Comparison of ENCODE assay signal across 8 cellular contexts in the genomic region with DNA sequence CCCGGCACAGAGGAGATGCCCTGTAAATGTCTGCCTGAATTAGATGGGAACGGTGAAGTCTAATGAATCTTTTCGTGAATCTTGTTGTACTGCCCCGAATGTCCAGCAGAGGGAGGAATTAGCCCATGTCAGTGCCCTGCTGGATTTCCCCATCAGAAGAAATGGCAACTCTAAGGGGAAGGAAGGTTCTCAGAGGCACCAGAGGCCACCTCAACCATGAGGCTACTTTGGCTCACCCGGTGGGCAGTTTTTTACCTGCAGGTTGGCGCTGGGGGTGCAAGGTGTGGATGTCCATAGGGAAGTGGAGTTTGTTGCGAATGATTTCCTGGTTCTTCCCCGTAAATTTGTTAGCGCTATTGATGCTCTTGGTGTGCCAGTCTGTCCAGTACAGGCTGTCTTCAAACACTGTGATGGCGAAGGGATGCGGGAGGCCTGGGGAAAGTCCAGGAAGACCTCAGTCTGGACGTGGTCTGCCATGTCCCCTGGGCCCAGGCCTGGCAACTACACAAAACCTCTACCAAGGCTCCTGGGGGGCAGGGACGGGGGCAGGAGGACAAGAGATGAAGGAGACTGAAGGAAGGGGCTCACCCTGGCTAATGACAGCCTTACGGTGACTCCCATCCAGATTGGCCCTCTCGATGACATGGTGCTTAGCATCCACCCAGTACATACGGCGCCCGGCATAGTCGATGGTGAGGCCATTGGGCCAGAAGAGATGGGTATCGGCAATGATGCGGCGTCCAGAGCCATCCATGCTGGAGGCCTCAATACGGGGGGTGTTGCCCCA. TPM values are rescaled to one million over a fixed set of nuclear protein-coding genes. Genes with fewer than 3 reads are reported as not detected.
DNase-seq lines count a peak whose midpoint lies in the region; ATAC-seq, FAIRE-seq and TF ChIP-seq lines count a peak whose summit lies in the region.

No MANE protein-coding gene starts in this region.

- no peak overlapping the region for H3K4me3 Mint-ChIP-seq in CD8-positive, alpha-beta memory T cell

- no peaks in the 10 kb centered on the region for H3K27me3 ChIP-seq in CD8-positive, alpha-beta memory T cell (ENCODE audit: insufficient read depth, low read length, poor library complexity, severe bottlenecking)
- H3K27me3 ChIP-seq in bronchial epithelial cell (ENCODE audit: control insufficient read depth, insufficient read depth, low read length), result no peaks in the 10 kb centered on the region

- peak; percentile 7 for FAIRE-seq in bronchial epithelial cell (lab: Jason Lieb, UNC)

- H3K4me1 ChIP-seq in CD8-positive, alpha-beta memory T cell (ENCODE audit: insufficient read depth, low read length), result no peaks in the 10 kb centered on the region

- peak; percentile 55 to 76 (median 61) for DNase-seq in CD8-positive, alpha-beta memory T cell
- DNase-seq in HCEC 1CT, result peak; percentile 57
- peak; percentile 83 for DNase-seq in NCI-H2196 (lab: John Stamatoyannopoulos, UW; ENCODE audit: unreplicated experiment)
- peak; percentile 64 for DNase-seq in bronchial epithelial cell (ENCODE audit: low read depth)
- DNase-seq in kidney glomerular epithelial cell (lab: John Stamatoyannopoulos, UW), result peak; percentile 38
- peak; percentile 56 for DNase-seq in stimulated activated CD4-positive, alpha-beta T cell treated with anti-CD3 and anti-CD28 coated beads, Interleukin-2, amount 100 ng/mL, for 4 hours (ENCODE audit: low read depth)

- no peak overlapping the region for H3K27ac Mint-ChIP-seq in CD8-positive, alpha-beta memory T cell

- peaks cover 0 to 3% (median 0%) of the 10 kb centered on the region in 3 donors for H3K4me1 Mint-ChIP-seq in CD8-positive, alpha-beta memory T cell

- H3K9me3 ChIP-seq in CD8-positive, alpha-beta memory T cell (ENCODE audit: low read length), result no peaks in the 10 kb centered on the region

- peak; percentile 82 for TF ChIP-seq CTCF in WI38 (IDR thresholded peaks at IDR 0.05; ENCODE audit: low read depth, low read length)
- peak; percentile 83 for TF ChIP-seq CTCF in bronchial epithelial cell (IDR thresholded peaks at IDR 0.05; ENCODE audit: insufficient read depth, low read length, severe bottlenecking)

- H3K27me3 Mint-ChIP-seq in CD8-positive, alpha-beta memory T cell, result peaks cover 4 to 5% of the 10 kb centered on the region in 2 donors

- ATAC-seq in GM21723 (IDR thresholded peaks at IDR 0.05; ENCODE audit: unreplicated experiment), result no peak

- no peaks in the 10 kb centered on the region for H3K36me3 ChIP-seq in CD8-positive, alpha-beta memory T cell (ENCODE audit: insufficient read depth, low read length)
- peaks cover 1% of the 10 kb centered on the region for H3K36me3 ChIP-seq in bronchial epithelial cell (ENCODE audit: control insufficient read depth, insufficient read depth, low read length)

- H3K9me3 Mint-ChIP-seq in CD8-positive, alpha-beta memory T cell, result no peaks in the 10 kb centered on the region

- CTCF ChIA-PET in CD8-positive, alpha-beta memory T cell (lab: Charles Lee), result interaction anchor here (1.0 to 2.9 kb wide), 4 partner anchors 8 to 270 kb away, joined by 3 to 11 read pairs (median 4); no protein-coding TSS in a partner anchor

- no peak overlapping the region for H3K4me3 ChIP-seq in CD8-positive, alpha-beta memory T cell (ENCODE audit: low read length)
- H3K4me3 ChIP-seq in WI38 (ENCODE audit: low read depth, low read length), result no peak overlapping the region
- no peak overlapping the region for H3K4me3 ChIP-seq in bronchial epithelial cell (ENCODE audit: low read depth, low read length)

- no peak overlapping the region for H3K27ac ChIP-seq in CD8-positive, alpha-beta memory T cell (ENCODE audit: low read depth, low read length)

- H3K36me3 Mint-ChIP-seq in CD8-positive, alpha-beta memory T cell, result no peaks in the 10 kb centered on the region

- POLR2A ChIA-PET in CD8-positive, alpha-beta memory T cell (lab: Charles Lee), result no interaction called here

RNA-seq across cellular contexts. Expression of a gene that starts 28.5 kb away (rescaled TPM):
- total RNA-seq in CD8-positive, alpha-beta memory T cell, result under 1 TPM; 0.27 to 0.35 TPM
- not detected for polyA plus RNA-seq in CD8-positive, alpha-beta memory T cell
- 3.3 and 5.0 TPM in 2 replicates for total RNA-seq in bronchial epithelial cell

RNA-seq across cellular contexts. Expression of a gene that starts 43.8 kb away (rescaled TPM):
- 100 to 1,000 TPM; 114 to 127 TPM for total RNA-seq in CD8-positive, alpha-beta memory T cell
- 14.2 TPM for polyA plus RNA-seq in CD8-positive, alpha-beta memory T cell
- 41.6 and 51.8 TPM in 2 replicates for total RNA-seq in bronchial epithelial cell

RNA-seq across cellular contexts. Expression of a gene that starts 46.7 kb away (rescaled TPM):
- 10 to 100 TPM; 16.9 to 18.4 TPM for total RNA-seq in CD8-positive, alpha-beta memory T cell
- polyA plus RNA-seq in CD8-positive, alpha-beta memory T cell, result 19.7 TPM
- 6.6 and 9.1 TPM in 2 replicates for total RNA-seq in bronchial epithelial cell
